Comparison of ENCODE assay signal across 13 cellular contexts in genomic region chr2:203582468-203582867, GRCh38. TPM values are rescaled to one million over a fixed set of nuclear protein-coding genes. Genes with fewer than 3 reads are reported as not detected.
DNase-seq lines count a peak whose midpoint lies in the region; ATAC-seq and TF ChIP-seq lines count a peak whose summit lies in the region.
"Had no signal": no experiment of that assay in that cellular context is flagged by ENCODE, and none has a peak within 500 bp of the region (broad histone marks: within the 10 kb centered on the region; RNA-seq: fewer than 3 reads in every experiment).

No MANE protein-coding gene starts in this region.

- intact Hi-C loops in naive thymus-derived CD4-positive, alpha-beta T cell (cut with micrococcal nuclease), result no loop called here

- peaks cover 0 to 8% (median 0%) of the 10 kb centered on the region in 5 donors for H3K36me3 Mint-ChIP-seq in naive thymus-derived CD4-positive, alpha-beta T cell
- peaks cover 9% of the 10 kb centered on the region for H3K36me3 Mint-ChIP-seq in stimulated activated effector memory CD8-positive, alpha-beta T cell treated with anti-CD3 and anti-CD28 coated beads, Interleukin-12 subunit alpha, Interleukin-12 subunit beta, amount 100 ng/mL, for 72 hours
- H3K36me3 Mint-ChIP-seq: CD8-positive, alpha-beta T cell had no signal

- 40% methylated on average over 3 of the region's 3 CpGs for WGBS in liver

- peaks cover 0 to 45% (median 0%) of the 10 kb centered on the region in 7 donors for H3K4me1 Mint-ChIP-seq in naive thymus-derived CD4-positive, alpha-beta T cell
- H3K4me1 Mint-ChIP-seq in stimulated activated effector memory CD8-positive, alpha-beta T cell treated with anti-CD3 and anti-CD28 coated beads, Interleukin-12 subunit alpha, Interleukin-12 subunit beta, amount 100 ng/mL, for 72 hours, result peaks cover 43% of the 10 kb centered on the region

- POLR2A ChIA-PET in naive thymus-derived CD4-positive, alpha-beta T cell (lab: Charles Lee), result interaction anchor here (0.7 kb wide), 1 partner anchor 10 kb away, joined by 3 read pairs; no protein-coding TSS in a partner anchor

- no peaks in the 10 kb centered on the region for H3K36me3 ChIP-seq in liver (ENCODE audit: control insufficient read depth in 4 of 4, insufficient read depth in 3 of 4, low read depth in 1 of 4, low read length in 3 of 4)
- H3K36me3 ChIP-seq in naive thymus-derived CD4-positive, alpha-beta T cell (ENCODE audit: control insufficient read depth in 2 of 3, insufficient read depth in 3 of 3, low read length in 3 of 3), result no peaks in the 10 kb centered on the region

- H3K9me3 ChIP-seq in liver (ENCODE audit: control insufficient read depth in 4 of 4, low read length in 3 of 4), result no peaks in the 10 kb centered on the region
- H3K9me3 ChIP-seq in naive thymus-derived CD4-positive, alpha-beta T cell (ENCODE audit: control insufficient read depth in 2 of 3, low read length in 3 of 3), result no peaks in the 10 kb centered on the region

- peaks cover 0 to 4% (median 0%) of the 10 kb centered on the region in 11 donors for H3K9me3 Mint-ChIP-seq in naive thymus-derived CD4-positive, alpha-beta T cell
- H3K9me3 Mint-ChIP-seq in stimulated activated effector memory CD8-positive, alpha-beta T cell treated with anti-CD3 and anti-CD28 coated beads, Interleukin-12 subunit alpha, Interleukin-12 subunit beta, amount 100 ng/mL, for 72 hours, result no peaks in the 10 kb centered on the region
- H3K9me3 Mint-ChIP-seq: activated B cell treated with CpG ODN at 0.5 μM for 24 hours; CD8-positive, alpha-beta T cell had no signal

- DNase-seq in NCI-H446 treated with DMSO at 0.1 percent for 48 hours (lab: John Stamatoyannopoulos, UW), result peak; percentile 40
- peak; percentile 49 for DNase-seq in dermis blood vessel endothelial cell
- DNase-seq in stromal cell of bone marrow (ENCODE audit: low read depth), result peak; percentile 47
- no peak for DNase-seq in naive thymus-derived CD4-positive, alpha-beta T cell
- no peak for DNase-seq in occipital lobe (lab: John Stamatoyannopoulos, UW)
- DNase-seq in stimulated activated CD4-positive, alpha-beta T cell treated with anti-CD3 and anti-CD28 coated beads, Interleukin-4, amount 100 ng/mL, for 4 hours, result no peak
- no peak for DNase-seq in stimulated activated effector memory CD8-positive, alpha-beta T cell treated with anti-CD3 and anti-CD28 coated beads, Interleukin-12 subunit alpha, Interleukin-12 subunit beta, amount 100 ng/mL, for 72 hours (ENCODE audit: low spot score in 2 of 2)
- DNase-seq: activated B cell treated with CpG ODN at 0.5 μM for 24 hours; CD8-positive, alpha-beta T cell; hypothalamus; NCI-H146 had no signal

- no peak overlapping the region for H3K9ac ChIP-seq in liver (ENCODE audit: low read depth in 1 of 2, low read length in 2 of 2)

- CTCF ChIA-PET in naive thymus-derived CD4-positive, alpha-beta T cell (lab: Charles Lee), result interaction anchor here (0.8 kb wide), 1 partner anchor 47 kb away, joined by 3 read pairs; no protein-coding TSS in a partner anchor

- H3K27me3 Mint-ChIP-seq in naive thymus-derived CD4-positive, alpha-beta T cell, result peaks cover 0 to 56% (median 0%) of the 10 kb centered on the region in 5 donors

- TF ChIP-seq CTCF in liver (IDR thresholded peaks at IDR 0.05; ENCODE audit: low read depth, low read length, missing input control), result no peak

- ATAC-seq in naive thymus-derived CD4-positive, alpha-beta T cell, result no peak
- ATAC-seq in stimulated activated effector memory CD8-positive, alpha-beta T cell treated with anti-CD3 and anti-CD28 coated beads, Interleukin-12 subunit alpha, Interleukin-12 subunit beta, amount 100 ng/mL, for 72 hours, result no peak
- ATAC-seq: CD8-positive, alpha-beta T cell had no signal

- H3K4me1 ChIP-seq in liver (ENCODE audit: control insufficient read depth in 4 of 4, insufficient read depth in 4 of 4, low read length in 3 of 4), result peaks cover 5 to 31% (median 21%) of the 10 kb centered on the region in 4 donors
- peaks cover 0 to 2% of the 10 kb centered on the region in 2 donors for H3K4me1 ChIP-seq in naive thymus-derived CD4-positive, alpha-beta T cell (ENCODE audit: control insufficient read depth in 2 of 2, insufficient read depth in 2 of 2, low read length in 2 of 2)

- no peak overlapping the region for H3K4me3 ChIP-seq in liver (ENCODE audit: low read depth in 1 of 3, low read length in 3 of 3)
- no peak overlapping the region for H3K4me3 ChIP-seq in naive thymus-derived CD4-positive, alpha-beta T cell (ENCODE audit: low read length)
- H3K4me3 ChIP-seq: SK-N-MC had no signal

- H3K27me3 ChIP-seq in liver (ENCODE audit: control insufficient read depth in 4 of 4, insufficient read depth in 4 of 4, low read length in 3 of 4), result no peaks in the 10 kb centered on the region
- H3K27me3 ChIP-seq in naive thymus-derived CD4-positive, alpha-beta T cell (ENCODE audit: control insufficient read depth in 2 of 2, insufficient read depth in 2 of 2, low read length in 2 of 2), result no peaks in the 10 kb centered on the region

- no peak overlapping the region for H3K4me3 Mint-ChIP-seq in naive thymus-derived CD4-positive, alpha-beta T cell
- H3K4me3 Mint-ChIP-seq in stimulated activated effector memory CD8-positive, alpha-beta T cell treated with anti-CD3 and anti-CD28 coated beads, Interleukin-12 subunit alpha, Interleukin-12 subunit beta, amount 100 ng/mL, for 72 hours, result no peak overlapping the region
- H3K4me3 Mint-ChIP-seq: activated B cell treated with CpG ODN at 0.5 μM for 24 hours; CD8-positive, alpha-beta T cell had no signal

- no peak overlapping the region for H3K27ac Mint-ChIP-seq in naive thymus-derived CD4-positive, alpha-beta T cell
- H3K27ac Mint-ChIP-seq in stimulated activated effector memory CD8-positive, alpha-beta T cell treated with anti-CD3 and anti-CD28 coated beads, Interleukin-12 subunit alpha, Interleukin-12 subunit beta, amount 100 ng/mL, for 72 hours, result no peak overlapping the region
- H3K27ac Mint-ChIP-seq: activated B cell treated with CpG ODN at 0.5 μM for 24 hours; CD8-positive, alpha-beta T cell had no signal

- TF ChIP-seq RAD21 in liver (IDR thresholded peaks at IDR 0.05), result peak in 1 of 2 donors; percentile 6

- H3K27ac ChIP-seq in liver (ENCODE audit: low read depth in 1 of 2, low read length in 2 of 2), result peak overlapping the region; percentile 0 to 29
- no peak overlapping the region for H3K27ac ChIP-seq in naive thymus-derived CD4-positive, alpha-beta T cell (ENCODE audit: low read depth, low read length)
- H3K27ac ChIP-seq: SK-N-MC had no signal

TF ChIP-seq in liver, 16 proteins besides CTCF, POLR2A, EP300 and RAD21:
- TF ChIP-seq HNF4G (IDR thresholded peaks at IDR 0.05) (no peak), MAX (IDR thresholded peaks at IDR 0.05) (no peak), SP1 (IDR thresholded peaks at IDR 0.05) (peak; percentile 11)

RNA-seq across cellular contexts. Expression of gene RAPH1, which starts 47.4 kb away (rescaled TPM):
- total RNA-seq in dermis blood vessel endothelial cell (38.6 and 67.8 TPM in 2 replicates), liver (10 to 100 TPM; 22.6 to 83.1 TPM), occipital lobe (39.9 TPM)
- polyA plus RNA-seq in liver, result 10 to 100 TPM in 1 of 2 donors, 1 to 10 TPM in 1; 7.0 to 16.2 TPM
- 1 to 10 TPM; 1.8 to 5.5 (median 3.0) TPM for total RNA-seq in naive thymus-derived CD4-positive, alpha-beta T cell
- polyA plus RNA-seq in naive thymus-derived CD4-positive, alpha-beta T cell, result under 1 TPM; 0.57 to 0.91 TPM

Comparison
In these comparisons a context has a peak if more than half of its experiments do, and no peak if none do; other contexts are left out.
1. DNase-seq: peak in NCI-H446 treated with DMSO at 0.1 percent for 48 hours (single experiment), dermis blood vessel endothelial cell (single experiment) and stromal cell of bone marrow (single experiment); none in naive thymus-derived CD4-positive, alpha-beta T cell (0 of 9), occipital lobe (single experiment), stimulated activated CD4-positive, alpha-beta T cell treated with anti-CD3 and anti-CD28 coated beads, Interleukin-4, amount 100 ng/mL, for 4 hours (0 of 2) and stimulated activated effector memory CD8-positive, alpha-beta T cell treated with anti-CD3 and anti-CD28 coated beads, Interleukin-12 subunit alpha, Interleukin-12 subunit beta, amount 100 ng/mL, for 72 hours (0 of 2).